Comparison of ENCODE assay signal across 20 cellular contexts in genomic region chr2:213004197-213004821, GRCh38.
DNase-seq lines count a peak whose midpoint lies in the region; ATAC-seq, FAIRE-seq and TF ChIP-seq lines count a peak whose summit lies in the region.
"Had no signal": no experiment of that assay in that cellular context is flagged by ENCODE, and none has a peak within 500 bp of the region (broad histone marks: within the 10 kb centered on the region; RNA-seq: fewer than 3 reads in every experiment).

No MANE protein-coding gene starts in this region.

- H3K4me1 ChIP-seq in Loucy (ENCODE audit: insufficient read depth, low read length, poor library complexity, severe bottlenecking) (peaks cover 60% of the 10 kb centered on the region), Peyer's patch (no peaks in the 10 kb centered on the region)

- no peak overlapping the region for H3K4me3 ChIP-seq in Loucy (ENCODE audit: low read length, poor library complexity, severe bottlenecking)
- no peak overlapping the region for H3K4me3 ChIP-seq in Peyer's patch
- H3K4me3 ChIP-seq: BLaER1, HAP-1, SK-N-MC had no signal

- TF ChIP-seq POLR2A in Peyer's patch (IDR thresholded peaks at IDR 0.05), result no peak

- TF ChIP-seq CTCF in natural killer cell (IDR thresholded peaks at IDR 0.05) (no peak), Loucy (conservative IDR thresholded peaks at IDR 0.05; ENCODE audit: low read length) (no peak), Peyer's patch (IDR thresholded peaks at IDR 0.05) (no peak)

- peak overlapping the region; percentile 0 to 68 for H3K27ac Mint-ChIP-seq in natural killer cell treated with Interleukin-12 subunit alpha and Interleukin-12 subunit beta and Interleukin-15 and Interleukin-18, amount 100 ng/mL, for 72 hours
- H3K27ac Mint-ChIP-seq in natural killer cell, result peak overlapping the region in 1 of 2 donors; percentile 32

- no peaks in the 10 kb centered on the region for H3K9me3 Mint-ChIP-seq in natural killer cell treated with Interleukin-12 subunit alpha and Interleukin-12 subunit beta and Interleukin-15 and Interleukin-18, amount 100 ng/mL, for 72 hours
- H3K9me3 Mint-ChIP-seq in natural killer cell, result no peaks in the 10 kb centered on the region

- H3F3A ChIP-seq in Loucy (ENCODE audit: low read depth), result no peaks in the 10 kb centered on the region

- no peak overlapping the region for H3K27ac ChIP-seq in Peyer's patch
- H3K27ac ChIP-seq: BLaER1, HL-60, SK-N-MC had no signal

- DNase-seq in natural killer cell treated with Interleukin-12 subunit alpha and Interleukin-12 subunit beta and Interleukin-15 and Interleukin-18, amount 100 ng/mL, for 72 hours (ENCODE audit: low spot score), result no peak
- no peak for DNase-seq in natural killer cell
- peak; percentile 23 for DNase-seq in fibroblast of peridontal ligament (ENCODE audit: extremely low read depth)
- no peak for DNase-seq in HTR-8/SVneo (ENCODE audit: insufficient read length, low spot score)
- DNase-seq in Peyer's patch, result no peak
- DNase-seq in pons (ENCODE audit: low spot score), result no peak
- DNase-seq: NCI-H1105 treated with DMSO at 0.1 percent for 48 hours; NCI-H1694; NCI-H2081 treated with DMSO at 0.1 percent for 48 hours; NCI-H510A; NCI-H748 treated with DMSO at 0.1 percent for 48 hours; NK-92 treated with Interleukin-12 subunit alpha and Interleukin-12 subunit beta, amount 100 ng/mL, for 24 hours; SHP77 had no signal

- H3K36me3 ChIP-seq in Loucy (ENCODE audit: insufficient read depth, low read length) (peaks cover 52% of the 10 kb centered on the region), Peyer's patch (no peaks in the 10 kb centered on the region)
- H3K36me3 ChIP-seq: HAP-1 had no signal

- H3K36me3 Mint-ChIP-seq in natural killer cell treated with Interleukin-12 subunit alpha and Interleukin-12 subunit beta and Interleukin-15 and Interleukin-18, amount 100 ng/mL, for 72 hours, result peaks cover 12% of the 10 kb centered on the region
- H3K36me3 Mint-ChIP-seq in natural killer cell, result no peaks in the 10 kb centered on the region

- no peaks in the 10 kb centered on the region for H3K27me3 Mint-ChIP-seq in natural killer cell treated with Interleukin-12 subunit alpha and Interleukin-12 subunit beta and Interleukin-15 and Interleukin-18, amount 100 ng/mL, for 72 hours
- H3K27me3 Mint-ChIP-seq in natural killer cell (ENCODE audit: low read depth in 2 of 2), result no peaks in the 10 kb centered on the region

- H3K4me1 Mint-ChIP-seq in natural killer cell treated with Interleukin-12 subunit alpha and Interleukin-12 subunit beta and Interleukin-15 and Interleukin-18, amount 100 ng/mL, for 72 hours (ENCODE audit: low read depth in 2 of 2), result peaks cover 30 to 46% of the 10 kb centered on the region in 2 donors
- peaks cover 30 to 50% of the 10 kb centered on the region in 2 donors for H3K4me1 Mint-ChIP-seq in natural killer cell

- peaks cover 14% of the 10 kb centered on the region for H4K20me1 ChIP-seq in Loucy (ENCODE audit: insufficient read depth, low read length, poor library complexity, severe bottlenecking)
- H4K20me1 ChIP-seq: BLaER1 had no signal

- intact Hi-C loops in natural killer cell (cut with micrococcal nuclease), result loop anchor here (5.0 kb wide), 2 partner anchors 37 to 113 kb away; no protein-coding TSS in a partner anchor

- H3K9me3 ChIP-seq in Loucy (ENCODE audit: insufficient read depth, low read depth, low read length) (no peaks in the 10 kb centered on the region), Peyer's patch (no peaks in the 10 kb centered on the region)
- H3K9me3 ChIP-seq: BLaER1, HAP-1 had no signal

- H3K27me3 ChIP-seq in Loucy (ENCODE audit: insufficient read depth, low read length, poor library complexity, severe bottlenecking) (no peaks in the 10 kb centered on the region), Peyer's patch (no peaks in the 10 kb centered on the region)
- H3K27me3 ChIP-seq: BLaER1 had no signal

- peak overlapping the region; percentile 22 for H3K4me3 Mint-ChIP-seq in natural killer cell treated with Interleukin-12 subunit alpha and Interleukin-12 subunit beta and Interleukin-15 and Interleukin-18, amount 100 ng/mL, for 72 hours
- H3K4me3 Mint-ChIP-seq in natural killer cell, result no peak overlapping the region

- H3K79me2 ChIP-seq in Loucy (ENCODE audit: insufficient read depth, low read length), result peaks cover 25% of the 10 kb centered on the region

- H3K4me2 ChIP-seq in Loucy (ENCODE audit: low read depth, low read length, poor library complexity, severe bottlenecking), result no peak overlapping the region
- H3K4me2 ChIP-seq: BLaER1 had no signal

- no peak for FAIRE-seq in HTR-8/SVneo (lab: Jason Lieb, UNC)
- FAIRE-seq: D721Med had no signal

- H2AFZ ChIP-seq in Loucy (ENCODE audit: low read length), result no peak overlapping the region

- no peaks in the 10 kb centered on the region for H3K9me2 ChIP-seq in Loucy (replicated peaks; ENCODE audit: low read depth, low read length)

- H3K9ac ChIP-seq in Loucy (ENCODE audit: low read depth, low read length, poor library complexity, severe bottlenecking), result peak overlapping the region; percentile 35
- H3K9ac ChIP-seq: BLaER1 had no signal

- ATAC-seq in natural killer cell treated with Interleukin-12 subunit alpha and Interleukin-12 subunit beta and Interleukin-15 and Interleukin-18, amount 100 ng/mL, for 72 hours, result no peak
- no peak for ATAC-seq in natural killer cell
- no peak for ATAC-seq in HG03280 (IDR thresholded peaks at IDR 0.05; ENCODE audit: unreplicated experiment)
